In genomic region chr2:142682528-142682927, GRCh38 we compare ENCODE assay signal across 12 cellular contexts.
A peak's percentile ranks its signal among the peaks of the same experiment; 100 is the strongest.
DNase-seq lines count a peak whose midpoint lies in the region; ATAC-seq, FAIRE-seq and TF ChIP-seq lines count a peak whose summit lies in the region.
"Had no signal": no experiment of that assay in that cellular context is flagged by ENCODE, and none has a peak within 500 bp of the region (broad histone marks: within the 10 kb centered on the region; RNA-seq: fewer than 3 reads in every experiment).

No MANE protein-coding gene starts in this region.

- TF ChIP-seq RAD21 in GM12878 (IDR thresholded peaks at IDR 0.05; ENCODE audit: insufficient read depth, low read depth, low read length) (peak; percentile 79), liver (IDR thresholded peaks at IDR 0.05) (peak; percentile 77 to 82)

- RAD21 ChIA-PET in GM12878 (lab: Charles Lee; ENCODE audit: unreplicated experiment), result interaction anchor here (1.1 to 2.6 kb wide), 5 partner anchors 193 to 307 kb away, joined by 3 to 11 read pairs (median 5); no protein-coding TSS in a partner anchor

- SMC1A ChIA-PET in GM12878 (lab: Charles Lee; ENCODE audit: uncharacterized antibody, unreplicated experiment), result interaction anchor here (1.0 to 2.7 kb wide), 11 partner anchors 9 to 307 kb away, joined by 3 to 22 read pairs (median 3); no protein-coding TSS in a partner anchor

- no peak for TF ChIP-seq POLR2A in GM12878 (IDR thresholded peaks at IDR 0.05; ENCODE audit: low read depth, low read length)

- POLR2A ChIA-PET in GM12878 (lab: Charles Lee), result interaction anchor here (0.9 kb wide), 1 partner anchor 307 kb away, joined by 3 read pairs; no protein-coding TSS in a partner anchor

- in situ Hi-C loops in GM12878 (cut with MboI), result loop anchor here (5.0 kb wide), 1 partner anchor 310 kb away; no protein-coding TSS in a partner anchor

- intact Hi-C loops in GM12878 (cut with micrococcal nuclease; ENCODE audit: unreplicated experiment), result loop anchor here (2.0 kb wide), 3 partner anchors 192 to 306 kb away; no protein-coding TSS in a partner anchor
- intact Hi-C loops in left ventricle myocardium inferior (cut with micrococcal nuclease), result no loop called here

- no peak overlapping the region for H3K4me2 ChIP-seq in GM12878 (ENCODE audit: control insufficient read depth, insufficient read depth)

- H3K79me2 ChIP-seq in GM12878 (ENCODE audit: control insufficient read depth, insufficient read depth, low read length), result no peaks in the 10 kb centered on the region

- WGBS in GM12878 (ENCODE audit: insufficient coverage, insufficient replicate concordance, low lambda C conversion rate, missing lambda C conversion rate), result 47% methylated on average over 2 of the region's 2 CpGs
- WGBS in liver, result 82% methylated on average over 2 of the region's 2 CpGs

- H3K9me3 ChIP-seq in GM12878 (replicated peaks; ENCODE audit: control insufficient read depth, insufficient read depth, low read length) (no peaks in the 10 kb centered on the region), liver (ENCODE audit: control insufficient read depth in 4 of 4, low read length in 3 of 4) (no peaks in the 10 kb centered on the region), left ventricle myocardium inferior (replicated peaks) (no peaks in the 10 kb centered on the region)
- H3K9me3 ChIP-seq: uterus had no signal

- DNase-seq in D721Med (ENCODE audit: insufficient read length, low spot score), result no peak
- DNase-seq in GM12878 (ENCODE audit: low read depth, low spot score), result no peak
- DNase-seq in coronary artery (ENCODE audit: low spot score), result no peak
- no peak for DNase-seq in left ventricle myocardium inferior
- no peak for DNase-seq in NK-92 (lab: John Stamatoyannopoulos, UW; ENCODE audit: unreplicated experiment)
- no peak for DNase-seq in dedifferentiated amniotic fluid mesenchymal stem cell (ENCODE audit: extremely low spot score)
- DNase-seq: naive thymus-derived CD4-positive, alpha-beta T cell; stimulated activated CD4-positive, alpha-beta T cell treated with anti-CD3 and anti-CD28 coated beads, Interleukin-4, amount 100 ng/mL, for 4 hours; T-helper 9 cell; uterus had no signal

- H3K4me1 ChIP-seq in GM12878 (ENCODE audit: control insufficient read depth, insufficient read depth, low read length), result no peaks in the 10 kb centered on the region
- H3K4me1 ChIP-seq in liver (ENCODE audit: control insufficient read depth in 4 of 4, insufficient read depth in 4 of 4, low read length in 3 of 4), result peaks cover 0 to 12% (median 9%) of the 10 kb centered on the region in 4 donors
- no peaks in the 10 kb centered on the region for H3K4me1 ChIP-seq in left ventricle myocardium inferior
- H3K4me1 ChIP-seq: uterus had no signal

- peak; percentile 39; the same call in 2 of the 3 replicates for ATAC-seq in GM12878
- ATAC-seq: naive thymus-derived CD4-positive, alpha-beta T cell had no signal

- H3K9ac ChIP-seq in GM12878 (ENCODE audit: control insufficient read depth, insufficient read depth, low read length) (no peak overlapping the region), liver (ENCODE audit: low read depth in 1 of 2, low read length in 2 of 2) (peak overlapping the region in 1 of 2 donors; percentile 18)

- TF ChIP-seq EP300 in GM12878 (IDR thresholded peaks at IDR 0.05; ENCODE audit: borderline replicate concordance in 1 of 2, control insufficient read depth in 1 of 2, low read depth in 2 of 2, low read length in 2 of 2), result no peak

- H3K27ac ChIP-seq in GM12878 (ENCODE audit: control insufficient read depth, insufficient read depth) (no peak overlapping the region), liver (ENCODE audit: low read depth in 1 of 2, low read length in 2 of 2) (no peak overlapping the region), coronary artery (no peak overlapping the region), left ventricle myocardium inferior (replicated peaks) (no peak overlapping the region)
- H3K27ac ChIP-seq: uterus had no signal

- H3K27me3 ChIP-seq in GM12878 (replicated peaks in 1 of 2; ENCODE audit: control insufficient read depth in 2 of 2, insufficient read depth in 2 of 2, low read length in 1 of 2) (peaks cover 0 to 4% of the 10 kb centered on the region in 2 experiments; a peak in 1 of 4 replicates), liver (ENCODE audit: control insufficient read depth in 4 of 4, insufficient read depth in 4 of 4, low read length in 3 of 4) (no peaks in the 10 kb centered on the region), left ventricle myocardium inferior (ENCODE audit: low read depth) (no peaks in the 10 kb centered on the region)
- H3K27me3 ChIP-seq: uterus had no signal

- FAIRE-seq in D721Med (lab: Jason Lieb, UNC) (no peak), GM12878 (lab: Jason Lieb, UNC) (no peak)

- TF ChIP-seq CTCF in D721Med (IDR thresholded peaks at IDR 0.05; ENCODE audit: insufficient read depth, missing control alignments), result peak; percentile 0
- TF ChIP-seq CTCF in LNCAP (IDR thresholded peaks at IDR 0.05), result peak; percentile 33; the same call in 1 of the 2 replicates
- TF ChIP-seq CTCF in GM12878 (IDR thresholded peaks at IDR 0.05 in 2 of 3, conservative IDR thresholded peaks at IDR 0.05 in 1 of 3; ENCODE audit: control insufficient read depth in 2 of 3, extremely low read depth in 1 of 3, insufficient read depth in 1 of 3, low read depth in 3 of 3, low read length in 3 of 3), result peak in 1 of 3 experiments; percentile 36; a peak in 1 of 6 replicates
- TF ChIP-seq CTCF in liver (IDR thresholded peaks at IDR 0.05; ENCODE audit: low read depth, low read length, missing input control), result peak; percentile 12
- no peak for TF ChIP-seq CTCF in coronary artery (IDR thresholded peaks at IDR 0.05)
- TF ChIP-seq CTCF in left ventricle myocardium inferior (IDR thresholded peaks at IDR 0.05; ENCODE audit: borderline replicate concordance), result no peak

- no peak overlapping the region for H3K4me3 ChIP-seq in GM12878
- H3K4me3 ChIP-seq in liver (ENCODE audit: low read depth in 1 of 3, low read length in 3 of 3), result no peak overlapping the region
- no peak overlapping the region for H3K4me3 ChIP-seq in coronary artery
- H3K4me3 ChIP-seq in left ventricle myocardium inferior, result no peak overlapping the region
- H3K4me3 ChIP-seq: uterus had no signal

- no peaks in the 10 kb centered on the region for H3K36me3 ChIP-seq in GM12878 (ENCODE audit: control insufficient read depth in 2 of 2, insufficient read depth in 2 of 2, low read length in 1 of 2)
- no peaks in the 10 kb centered on the region for H3K36me3 ChIP-seq in liver (ENCODE audit: control insufficient read depth in 4 of 4, insufficient read depth in 3 of 4, low read depth in 1 of 4, low read length in 3 of 4)
- H3K36me3 ChIP-seq in left ventricle myocardium inferior, result no peaks in the 10 kb centered on the region
- H3K36me3 ChIP-seq: uterus had no signal

- H4K20me1 ChIP-seq in GM12878 (ENCODE audit: control insufficient read depth, insufficient read depth), result no peaks in the 10 kb centered on the region

- CTCF ChIA-PET in GM12878 (lab: Yijun Ruan, JAX), result interaction anchor here (0.7 to 4.2 kb wide), 17 partner anchors 9 to 1177 kb away, joined by 3 to 41 read pairs (median 4); partner anchors contain the start of gene KYNU

- no TSS peak for BruUV-seq in GM12878 (replicated peaks; lab: Mats Ljungman, UMichigan)

- H2AFZ ChIP-seq in GM12878 (ENCODE audit: control insufficient read depth, low read depth, low read length), result no peak overlapping the region

TF ChIP-seq in GM12878, 131 proteins besides CTCF, POLR2A, EP300 and RAD21 (continues in another document):
- TF ChIP-seq SIX5 (IDR thresholded peaks at IDR 0.05; ENCODE audit: low read depth, low read length, severe bottlenecking), result no peak
- no peak for TF ChIP-seq SUPT20H (IDR thresholded peaks at IDR 0.05; ENCODE audit: borderline replicate concordance, control insufficient read depth, low read depth, low read length)
- TF ChIP-seq NR2C1 (IDR thresholded peaks at IDR 0.05), result no peak
- TF ChIP-seq TCF7 (IDR thresholded peaks at IDR 0.05; ENCODE audit: borderline replicate concordance), result no peak
- peak; percentile 45; the same call in 1 of the 2 replicates for TF ChIP-seq SMC3 (IDR thresholded peaks at IDR 0.05; ENCODE audit: borderline replicate concordance, low read length)

TF ChIP-seq in liver, 16 proteins besides CTCF, POLR2A, EP300 and RAD21:
- TF ChIP-seq RXRA (IDR thresholded peaks at IDR 0.05) (no peak), GABPA (IDR thresholded peaks at IDR 0.05 in 1 of 2, conservative IDR thresholded peaks at IDR 0.05 in 1 of 2) (no peak), EGR1 (IDR thresholded peaks at IDR 0.05; ENCODE audit: low read depth in 2 of 2) (no peak), TAF1 (conservative IDR thresholded peaks at IDR 0.05) (no peak), REST (IDR thresholded peaks at IDR 0.05) (no peak), NR2F2 (IDR thresholded peaks at IDR 0.05) (no peak), HNF4G (IDR thresholded peaks at IDR 0.05) (no peak), YY1 (IDR thresholded peaks at IDR 0.05) (no peak), HNF4A (conservative IDR thresholded peaks at IDR 0.05) (no peak)
- TF ChIP-seq, protein P1, sequence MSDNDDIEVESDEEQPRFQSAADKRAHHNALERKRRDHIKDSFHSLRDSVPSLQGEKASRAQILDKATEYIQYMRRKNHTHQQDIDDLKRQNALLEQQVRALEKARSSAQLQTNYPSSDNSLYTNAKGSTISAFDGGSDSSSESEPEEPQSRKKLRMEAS (IDR thresholded peaks at IDR 0.05), result no peak

Comparison
In these comparisons a context has a peak if more than half of its experiments do, and no peak if none do; other contexts are left out.
1. CTCF ChIP-seq: peak in D721Med (single experiment), LNCAP (single experiment) and liver (single experiment); none in coronary artery (single experiment) and left ventricle myocardium inferior (single experiment).